Comparison of ENCODE assay signal across 1 cellular context in genomic region chr6:140320081-140320798, GRCh38.
TF ChIP-seq lines count a peak whose summit lies in the region.

No MANE protein-coding gene starts in this region.

TF ChIP-seq in liver, 16 proteins besides CTCF, POLR2A, EP300 and RAD21 (continued from another document):
- TF ChIP-seq FOXA2 (IDR thresholded peaks at IDR 0.05) (no peak), EGR1 (IDR thresholded peaks at IDR 0.05; ENCODE audit: low read depth in 2 of 2) (no peak), SP1 (IDR thresholded peaks at IDR 0.05) (peak; percentile 43), RXRA (IDR thresholded peaks at IDR 0.05) (no peak)
- TF ChIP-seq, protein P1, sequence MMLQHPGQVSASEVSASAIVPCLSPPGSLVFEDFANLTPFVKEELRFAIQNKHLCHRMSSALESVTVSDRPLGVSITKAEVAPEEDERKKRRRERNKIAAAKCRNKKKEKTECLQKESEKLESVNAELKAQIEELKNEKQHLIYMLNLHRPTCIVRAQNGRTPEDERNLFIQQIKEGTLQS (IDR thresholded peaks at IDR 0.05) = no peak
